25 cellular contexts compared by ENCODE assay signal in genomic region chr14:34688470-34689206, GRCh38.
"Had no signal": no experiment of that assay in that cellular context is flagged by ENCODE, and none has a peak within 500 bp of the region (broad histone marks: within the 10 kb centered on the region; RNA-seq: fewer than 3 reads in every experiment).

No MANE protein-coding gene starts in this region.

- DNase-seq: cortex of kidney; effector memory CD8-positive, alpha-beta T cell; hypothalamus; immature natural killer cell; mesenchymal stem cell; mucosa of descending colon; naive B cell; stimulated activated CD4-positive, alpha-beta T cell treated with anti-CD3 and anti-CD28 coated beads, Interleukin-12 subunit alpha, Interleukin-12 subunit beta, amount 100 ng/mL, for 4 hours; stimulated activated CD4-positive, alpha-beta T cell treated with anti-CD3 and anti-CD28 coated beads, Interleukin-1b, Interleukin-23, amount 100 ng/mL, for 48 hours; stimulated activated CD4-positive, alpha-beta T cell treated with anti-CD3 and anti-CD28 coated beads, Interleukin-4, amount 100 ng/mL, for 1 hour; stimulated activated CD8-positive, alpha-beta memory T cell treated with anti-CD3 and anti-CD28 coated beads, Interleukin-4, amount 100 ng/mL, for 48 hours; stimulated activated naive CD4-positive, alpha-beta T cell; stimulated activated naive CD8-positive, alpha-beta T cell treated with anti-CD3 and anti-CD28 coated beads, Interleukin-15, amount 100 ng/mL, for 72 hours; transverse colon; upper lobe of right lung; uterus had no signal

- H3K4me2 ChIP-seq: smooth muscle cell had no signal

- H3K36me3 Mint-ChIP-seq: immature natural killer cell; mesothelial cell of epicardium; naive B cell; natural killer cell treated with Interleukin-12 subunit alpha and Interleukin-12 subunit beta and Interleukin-15 and Interleukin-18, amount 100 ng/mL, for 72 hours had no signal

- ATAC-seq: effector memory CD8-positive, alpha-beta T cell; mucosa of descending colon; natural killer cell treated with Interleukin-12 subunit alpha and Interleukin-12 subunit beta and Interleukin-15 and Interleukin-18, amount 100 ng/mL, for 72 hours; sciatic nerve; stimulated activated naive CD8-positive, alpha-beta T cell treated with anti-CD3 and anti-CD28 coated beads, Interleukin-15, amount 100 ng/mL, for 72 hours; upper lobe of right lung had no signal

- H3K27ac ChIP-seq: neutrophil, parathyroid adenoma, suprapubic skin, transverse colon, upper lobe of right lung, uterus had no signal

- H3K27me3 ChIP-seq: neutrophil, transverse colon, upper lobe of right lung, uterus had no signal

- H3K79me2 ChIP-seq: parathyroid adenoma had no signal

- H3K9me3 Mint-ChIP-seq: effector memory CD8-positive, alpha-beta T cell; immature natural killer cell; mesothelial cell of epicardium; natural killer cell treated with Interleukin-12 subunit alpha and Interleukin-12 subunit beta and Interleukin-15 and Interleukin-18, amount 100 ng/mL, for 72 hours; neural crest cell; stimulated activated naive CD8-positive, alpha-beta T cell treated with anti-CD3 and anti-CD28 coated beads, Interleukin-15, amount 100 ng/mL, for 72 hours had no signal

- H3K4me3 ChIP-seq: mucosa of descending colon, smooth muscle cell, suprapubic skin, transverse colon, upper lobe of right lung, uterus had no signal

- H3K27ac Mint-ChIP-seq: effector memory CD8-positive, alpha-beta T cell; immature natural killer cell; mesothelial cell of epicardium; natural killer cell treated with Interleukin-12 subunit alpha and Interleukin-12 subunit beta and Interleukin-15 and Interleukin-18, amount 100 ng/mL, for 72 hours; progenitor cell of endocrine pancreas had no signal

- H3K9me3 ChIP-seq: mucosa of descending colon, neutrophil, suprapubic skin, transverse colon, upper lobe of right lung, uterus had no signal

- H3K4me1 ChIP-seq: parathyroid adenoma, upper lobe of right lung, uterus had no signal

- H3K36me3 ChIP-seq: neutrophil, suprapubic skin, transverse colon, upper lobe of right lung, uterus had no signal

- H3K4me3 Mint-ChIP-seq: effector memory CD8-positive, alpha-beta T cell; immature natural killer cell; mesothelial cell of epicardium; naive B cell; natural killer cell treated with Interleukin-12 subunit alpha and Interleukin-12 subunit beta and Interleukin-15 and Interleukin-18, amount 100 ng/mL, for 72 hours; neural crest cell; stimulated activated naive CD8-positive, alpha-beta T cell treated with anti-CD3 and anti-CD28 coated beads, Interleukin-15, amount 100 ng/mL, for 72 hours had no signal

- H2AFZ ChIP-seq: parathyroid adenoma had no signal
